ENCODE assay signal across 9 cellular contexts in the genomic region with DNA sequence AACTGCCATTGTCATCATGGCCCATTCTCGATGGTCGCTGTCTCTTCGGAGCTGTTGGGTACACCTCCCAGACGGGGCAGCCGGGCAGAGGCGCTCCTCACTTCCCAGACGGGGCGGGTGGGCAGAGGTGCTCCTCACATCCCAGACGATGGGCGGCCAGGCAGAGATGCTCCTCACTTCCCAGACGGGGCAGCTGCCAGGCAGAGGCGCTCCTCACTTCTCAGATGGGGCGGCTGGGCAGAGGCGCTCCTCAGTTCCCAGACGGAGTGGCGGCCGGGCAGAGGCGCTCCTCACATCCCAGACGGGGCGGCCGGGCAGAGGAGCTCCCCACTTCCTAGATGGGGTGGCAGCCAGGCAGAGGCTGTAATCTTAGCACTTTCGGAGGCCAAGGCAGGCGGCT. TPM values are rescaled to one million over a fixed set of nuclear protein-coding genes. Genes with fewer than 3 reads are reported as not detected.
"Had no signal": no experiment of that assay in that cellular context is flagged by ENCODE, and none has a peak within 500 bp of the region (broad histone marks: within the 10 kb centered on the region; RNA-seq: fewer than 3 reads in every experiment).

No MANE protein-coding gene starts in this region.

RNA-seq across cellular contexts. Expression of a gene that starts 58.6 kb away (rescaled TPM):
- total RNA-seq: activated B cell treated with CpG ODN at 0.5 μM for 24 hours; activated CD4-positive, alpha-beta memory T cell treated with anti-CD3 and anti-CD28 coated beads, Interleukin-2, amount 10 ng/mL, durations not matched to agents 7 days and 5 days; activated CD4-positive, alpha-beta T cell treated with anti-CD3 and anti-CD28 coated beads, Interleukin-2, amount 10 ng/mL, durations not matched to agents 7 days and 5 days; activated CD8-positive, alpha-beta memory T cell treated with anti-CD3 and anti-CD28 coated beads for 36 hours; activated CD8-positive, alpha-beta memory T cell treated with anti-CD3 and anti-CD28 coated beads, Interleukin-2, amount 10 ng/mL, durations not matched to agents 7 days and 5 days; activated CD8-positive, alpha-beta T cell treated with anti-CD3 and anti-CD28 coated beads for 36 hours; activated CD8-positive, alpha-beta T cell treated with anti-CD3 and anti-CD28 coated beads, Interleukin-2, amount 10 ng/mL, durations not matched to agents 7 days and 5 days; T-cell; T-helper 17 cell had no signal
